14 cellular contexts compared by ENCODE assay signal in genomic region chr2:174454566-174454965, GRCh38. TPM values are rescaled to one million over a fixed set of nuclear protein-coding genes. Genes with fewer than 3 reads are reported as not detected.
DNase-seq lines count a peak whose midpoint lies in the region; ATAC-seq, FAIRE-seq and TF ChIP-seq lines count a peak whose summit lies in the region.
"Had no signal": no experiment of that assay in that cellular context is flagged by ENCODE, and none has a peak within 500 bp of the region (broad histone marks: within the 10 kb centered on the region; RNA-seq: fewer than 3 reads in every experiment).

No MANE protein-coding gene starts in this region.

- H2AFZ ChIP-seq in osteoblast (ENCODE audit: low read length), result no peak overlapping the region

- no peak for ATAC-seq in T-helper 17 cell
- no peak for ATAC-seq in central memory CD8-positive, alpha-beta T cell (replicated peaks; ENCODE audit: extremely low read depth, poor library complexity, severe bottlenecking)
- no peak for ATAC-seq in activated T-cell treated with anti-CD3 and anti-CD28 coated beads, Interleukin-2, amount 50 U/mL, for 4 hours
- ATAC-seq: A549 had no signal

- no peak for TF ChIP-seq CTCF in osteoblast (IDR thresholded peaks at IDR 0.05; ENCODE audit: extremely low read depth, low read depth, low read length)

- no peak overlapping the region for H3K4me3 Mint-ChIP-seq in T-helper 17 cell
- H3K4me3 Mint-ChIP-seq in central memory CD8-positive, alpha-beta T cell, result no peak overlapping the region
- no peak overlapping the region for H3K4me3 Mint-ChIP-seq in CD8-positive, alpha-beta memory T cell
- H3K4me3 Mint-ChIP-seq in activated T-cell treated with anti-CD3 and anti-CD28 coated beads, Interleukin-2, amount 50 U/mL, for 4 hours, result no peak overlapping the region
- H3K4me3 Mint-ChIP-seq: CD4-positive, alpha-beta memory T cell had no signal

- H3K9me3 Mint-ChIP-seq in central memory CD8-positive, alpha-beta T cell, result no peaks in the 10 kb centered on the region
- no peaks in the 10 kb centered on the region for H3K9me3 Mint-ChIP-seq in CD8-positive, alpha-beta memory T cell
- H3K9me3 Mint-ChIP-seq in activated T-cell treated with anti-CD3 and anti-CD28 coated beads, Interleukin-2, amount 50 U/mL, for 4 hours, result no peaks in the 10 kb centered on the region
- H3K9me3 Mint-ChIP-seq: CD4-positive, alpha-beta memory T cell had no signal

- H3K36me3 Mint-ChIP-seq in T-helper 17 cell (ENCODE audit: low read depth), result peaks cover 8% of the 10 kb centered on the region
- H3K36me3 Mint-ChIP-seq in central memory CD8-positive, alpha-beta T cell (ENCODE audit: insufficient read depth), result peaks cover 42% of the 10 kb centered on the region
- peaks cover 5 to 81% (median 18%) of the 10 kb centered on the region in 3 donors for H3K36me3 Mint-ChIP-seq in CD8-positive, alpha-beta memory T cell
- peaks cover 16% of the 10 kb centered on the region for H3K36me3 Mint-ChIP-seq in activated T-cell treated with anti-CD3 and anti-CD28 coated beads, Interleukin-2, amount 50 U/mL, for 4 hours (ENCODE audit: insufficient read depth)

- H3K4me2 ChIP-seq in osteoblast (ENCODE audit: insufficient read depth, low read length), result no peak overlapping the region
- H3K4me2 ChIP-seq: A549 had no signal

- no peaks in the 10 kb centered on the region for H3K27me3 Mint-ChIP-seq in T-helper 17 cell
- no peaks in the 10 kb centered on the region for H3K27me3 Mint-ChIP-seq in central memory CD8-positive, alpha-beta T cell
- no peaks in the 10 kb centered on the region for H3K27me3 Mint-ChIP-seq in CD8-positive, alpha-beta memory T cell
- no peaks in the 10 kb centered on the region for H3K27me3 Mint-ChIP-seq in activated T-cell treated with anti-CD3 and anti-CD28 coated beads, Interleukin-2, amount 50 U/mL, for 4 hours (ENCODE audit: low read depth)
- H3K27me3 Mint-ChIP-seq: CD4-positive, alpha-beta memory T cell had no signal

- FAIRE-seq in GM12891 (lab: Jason Lieb, UNC), result peak; percentile 55
- FAIRE-seq: A549 had no signal

- peak overlapping the region; percentile 83 for H3K27ac Mint-ChIP-seq in T-helper 17 cell
- H3K27ac Mint-ChIP-seq in central memory CD8-positive, alpha-beta T cell (ENCODE audit: low read depth), result peak overlapping the region; percentile 20
- H3K27ac Mint-ChIP-seq in CD8-positive, alpha-beta memory T cell, result peak overlapping the region in 1 of 8 donors; percentile 82

- POLR2A ChIA-PET in CD8-positive, alpha-beta memory T cell (lab: Charles Lee), result interaction anchor here (0.6 kb wide), 1 partner anchor 146 kb away, joined by 14 read pairs; no protein-coding TSS in a partner anchor

- no peaks in the 10 kb centered on the region for H3K27me3 ChIP-seq in osteoblast (ENCODE audit: insufficient read depth, low read length)
- no peaks in the 10 kb centered on the region for H3K27me3 ChIP-seq in CD8-positive, alpha-beta memory T cell (ENCODE audit: insufficient read depth, low read length, poor library complexity, severe bottlenecking)
- H3K27me3 ChIP-seq: BE2C had no signal

- no peaks in the 10 kb centered on the region for H3K4me1 ChIP-seq in osteoblast (ENCODE audit: insufficient read depth, low read length)
- H3K4me1 ChIP-seq in CD8-positive, alpha-beta memory T cell (ENCODE audit: insufficient read depth, low read length), result peaks cover 3% of the 10 kb centered on the region
- H3K4me1 ChIP-seq: A549, BE2C, Caco-2 had no signal

- H4K20me1 ChIP-seq in osteoblast (ENCODE audit: insufficient read depth, low read length), result no peaks in the 10 kb centered on the region

- TF ChIP-seq POLR2A in GM12891 (IDR thresholded peaks at IDR 0.05; ENCODE audit: low read depth, low read length), result no peak

- H3K9me3 ChIP-seq in T-helper 17 cell (ENCODE audit: control insufficient read depth, low read length, poor library complexity, severe bottlenecking) (no peaks in the 10 kb centered on the region), osteoblast (ENCODE audit: low read depth, low read length) (no peaks in the 10 kb centered on the region)
- H3K9me3 ChIP-seq in CD8-positive, alpha-beta memory T cell (ENCODE audit: low read length), result no peaks in the 10 kb centered on the region
- H3K9me3 ChIP-seq: A549, BE2C, Caco-2 had no signal

- CTCF ChIA-PET in CD8-positive, alpha-beta memory T cell (lab: Charles Lee), result no interaction called here

- DNase-seq in GM12891 (ENCODE audit: insufficient read length, low spot score), result no peak
- DNase-seq in T-helper 17 cell, result no peak
- DNase-seq in central memory CD8-positive, alpha-beta T cell (ENCODE audit: low spot score in 2 of 2), result no peak
- DNase-seq in osteoblast (ENCODE audit: insufficient read length, low spot score, missing footprints), result peak; percentile 2
- DNase-seq in CD8-positive, alpha-beta memory T cell, result no peak
- DNase-seq in HCEC 1CT, result no peak
- no peak for DNase-seq in activated T-cell treated with anti-CD3 and anti-CD28 coated beads, Interleukin-2, amount 50 U/mL, for 4 hours
- DNase-seq: BE2C; Caco-2; CD4-positive, alpha-beta memory T cell; DND-41; GDM1 had no signal

- H3K4me1 Mint-ChIP-seq in T-helper 17 cell, result peaks cover 6% of the 10 kb centered on the region
- H3K4me1 Mint-ChIP-seq in central memory CD8-positive, alpha-beta T cell, result no peaks in the 10 kb centered on the region
- peaks cover 4 to 9% (median 9%) of the 10 kb centered on the region in 3 donors for H3K4me1 Mint-ChIP-seq in CD8-positive, alpha-beta memory T cell
- H3K4me1 Mint-ChIP-seq in activated T-cell treated with anti-CD3 and anti-CD28 coated beads, Interleukin-2, amount 50 U/mL, for 4 hours (ENCODE audit: low read depth), result peaks cover 9% of the 10 kb centered on the region

- H3K36me3 ChIP-seq in osteoblast (ENCODE audit: insufficient read depth, low read length), result no peaks in the 10 kb centered on the region
- H3K36me3 ChIP-seq in CD8-positive, alpha-beta memory T cell (ENCODE audit: insufficient read depth, low read length), result peaks cover 4% of the 10 kb centered on the region
- H3K36me3 ChIP-seq: BE2C had no signal

- H3K79me2 ChIP-seq in osteoblast (ENCODE audit: insufficient read depth, low read length), result no peaks in the 10 kb centered on the region

- H3K4me3 ChIP-seq in osteoblast (ENCODE audit: insufficient read depth, low read length), result no peak overlapping the region
- H3K4me3 ChIP-seq in CD8-positive, alpha-beta memory T cell (ENCODE audit: low read length), result no peak overlapping the region
- H3K4me3 ChIP-seq: A549 had no signal

- no peak overlapping the region for H3K27ac ChIP-seq in osteoblast (ENCODE audit: low read depth, low read length)
- no peak overlapping the region for H3K27ac ChIP-seq in CD8-positive, alpha-beta memory T cell (ENCODE audit: low read depth, low read length)
- H3K27ac ChIP-seq: A549, C4-2B had no signal

TF ChIP-seq in GM12891, 5 proteins besides CTCF, POLR2A, EP300 and RAD21:
- TF ChIP-seq POLR2AphosphoS5 (IDR thresholded peaks at IDR 0.05; ENCODE audit: low read depth, low read length) (no peak), TAF1 (IDR thresholded peaks at IDR 0.05; ENCODE audit: low read depth, low read length) (no peak), PAX5 (IDR thresholded peaks at IDR 0.05; ENCODE audit: insufficient read depth, low read length, severe bottlenecking) (no peak), POU2F2 (IDR thresholded peaks at IDR 0.05; ENCODE audit: low read depth, low read length) (no peak), SPI1 (IDR thresholded peaks at IDR 0.05; ENCODE audit: low read depth, low read length) (no peak)

RNA-seq across cellular contexts. Expression of gene GPR155, which starts 32.3 kb away (rescaled TPM):
- 0.55 TPM for polyA plus RNA-seq in GM12891 (2012; ENCODE audit: low read depth, missing spikeins)
- total RNA-seq in T-helper 17 cell (10 to 100 TPM; 14.0 to 16.7 TPM), osteoblast (3.5 and 4.3 TPM in 2 replicates)
- 1 to 10 TPM; 4.5 to 6.2 TPM for total RNA-seq in CD8-positive, alpha-beta memory T cell
- 12.6 TPM for polyA plus RNA-seq in CD8-positive, alpha-beta memory T cell
- total RNA-seq in activated T-cell treated with anti-CD3 and anti-CD28 coated beads, Interleukin-2, amount 50 U/mL, for 4 hours, result 1 to 10 TPM; 2.3 to 3.4 (median 2.7) TPM

RNA-seq across cellular contexts. Expression of gene SCRN3, which starts 59.0 kb away (rescaled TPM):
- 8.4 TPM for polyA plus RNA-seq in GM12891 (2012; ENCODE audit: low read depth, missing spikeins)
- total RNA-seq in T-helper 17 cell, result 10 to 100 TPM in 1 of 2 donors, 1 to 10 TPM in 1; 8.5 to 11.6 TPM
- total RNA-seq in osteoblast, result 29.7 and 33.0 TPM in 2 replicates
- total RNA-seq in CD8-positive, alpha-beta memory T cell, result 10 to 100 TPM; 15.8 to 16.0 TPM
- 10.2 TPM for polyA plus RNA-seq in CD8-positive, alpha-beta memory T cell
- 10 to 100 TPM; 11.7 to 14.4 (median 14.2) TPM for total RNA-seq in activated T-cell treated with anti-CD3 and anti-CD28 coated beads, Interleukin-2, amount 50 U/mL, for 4 hours
